16 cellular contexts compared by ENCODE assay signal in the genomic region with DNA sequence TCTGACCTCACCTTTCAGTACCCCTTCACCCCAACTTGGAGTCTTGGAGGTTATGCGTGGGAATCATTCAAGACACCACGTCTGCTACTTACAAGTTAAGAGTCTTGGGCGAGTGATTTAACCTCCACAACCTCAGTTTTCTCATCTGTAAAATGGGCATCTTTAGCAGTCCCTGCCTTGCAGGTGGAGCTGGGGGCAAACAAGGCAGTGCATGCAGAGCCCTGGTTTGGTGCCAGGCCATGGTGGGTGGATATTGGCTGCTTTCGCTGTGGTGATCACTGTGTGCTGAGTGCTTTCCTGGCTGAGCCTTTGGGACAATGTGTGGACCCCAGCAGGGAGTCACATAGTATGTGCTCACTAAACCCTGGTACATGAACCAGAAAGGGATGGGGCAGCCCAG. TPM values are rescaled to one million over a fixed set of nuclear protein-coding genes. Genes with fewer than 3 reads are reported as not detected.
A peak's percentile ranks its signal among the peaks of the same experiment; 100 is the strongest.
DNase-seq lines count a peak whose midpoint lies in the region; ATAC-seq and TF ChIP-seq lines count a peak whose summit lies in the region.
"Had no signal": no experiment of that assay in that cellular context is flagged by ENCODE, and none has a peak within 500 bp of the region (broad histone marks: within the 10 kb centered on the region; RNA-seq: fewer than 3 reads in every experiment).

No MANE protein-coding gene starts in this region.

- H3K27me3 ChIP-seq in HAP-1 (ENCODE audit: low read depth), result no peaks in the 10 kb centered on the region
- no peaks in the 10 kb centered on the region for H3K27me3 ChIP-seq in OCI-LY3 (ENCODE audit: low read depth, low read length)
- no peaks in the 10 kb centered on the region for H3K27me3 ChIP-seq in psoas muscle (ENCODE audit: insufficient read depth in 3 of 3, low read length in 2 of 3)
- H3K27me3 ChIP-seq: brain microvascular endothelial cell, esophagus squamous epithelium, testis had no signal

- H3K4me3 ChIP-seq in HAP-1 (peak overlapping the region; percentile 28), OCI-LY3 (ENCODE audit: low read length) (peak overlapping the region; percentile 71), psoas muscle (no peak overlapping the region)
- H3K4me3 ChIP-seq: esophagus squamous epithelium, lung, testis had no signal

- peaks cover 14% of the 10 kb centered on the region for H3K27me3 Mint-ChIP-seq in endothelial cell (ENCODE audit: unreplicated experiment)
- H3K27me3 Mint-ChIP-seq: activated naive CD8-positive, alpha-beta T cell; naive B cell had no signal

- H3K9me3 ChIP-seq in HAP-1 (no peaks in the 10 kb centered on the region), OCI-LY3 (ENCODE audit: insufficient read depth, low read length) (no peaks in the 10 kb centered on the region), psoas muscle (no peaks in the 10 kb centered on the region)
- H3K9me3 ChIP-seq: esophagus squamous epithelium, testis had no signal

- no peak overlapping the region for H2AFZ ChIP-seq in OCI-LY3 (ENCODE audit: low read depth, low read length)

- no peaks in the 10 kb centered on the region for H3K9me3 Mint-ChIP-seq in endothelial cell (ENCODE audit: unreplicated experiment)
- H3K9me3 Mint-ChIP-seq: naive B cell had no signal

- H3K9ac ChIP-seq in OCI-LY3 (ENCODE audit: low read length), result peak overlapping the region; percentile 70

- peak overlapping the region; percentile 82 for H3K4me2 ChIP-seq in OCI-LY3 (ENCODE audit: low read length)

- no peaks in the 10 kb centered on the region for H3K36me3 Mint-ChIP-seq in endothelial cell (ENCODE audit: low read depth, unreplicated experiment)
- H3K36me3 Mint-ChIP-seq: activated naive CD8-positive, alpha-beta T cell; naive B cell had no signal

- peak overlapping the region; percentile 79 for H3K4me3 Mint-ChIP-seq in endothelial cell (ENCODE audit: unreplicated experiment)

- intact Hi-C loops in psoas muscle (cut with DNase I), result no loop called here

- no peak overlapping the region for H3K27ac ChIP-seq in OCI-LY3 (ENCODE audit: low read length)
- peak overlapping the region; percentile 75 for H3K27ac ChIP-seq in psoas muscle
- H3K27ac ChIP-seq: brain microvascular endothelial cell, esophagus squamous epithelium, testis had no signal

- TF ChIP-seq CTCF in OCI-LY3 (IDR thresholded peaks at IDR 0.05; ENCODE audit: low read depth, low read length) (no peak), endothelial cell (IDR thresholded peaks at IDR 0.05; ENCODE audit: unreplicated experiment) (no peak), psoas muscle (IDR thresholded peaks at IDR 0.05) (no peak)

- DNase-seq in HAP-1 (ENCODE audit: low spot score in 2 of 2) (no peak), endothelial cell (ENCODE audit: low spot score) (no peak), psoas muscle (peak in 1 of 2 donors; percentile 9), anterior cingulate cortex (lab: John Stamatoyannopoulos, UW) (no peak), SIG-M5 (lab: John Stamatoyannopoulos, UW) (no peak)
- DNase-seq: brain microvascular endothelial cell, esophagus squamous epithelium, NCI-H2029 treated with DMSO at 0.1 percent for 48 hours, Right ventricle myocardium superior, testis had no signal

- in situ Hi-C loops in HAP-1 (cut with MboI; ENCODE audit: low sequenced_read_pairs), result no loop called here

- ATAC-seq in psoas muscle (no peak), GM19455 (IDR thresholded peaks at IDR 0.05; ENCODE audit: unreplicated experiment) (no peak), GM19397 (IDR thresholded peaks at IDR 0.05; ENCODE audit: unreplicated experiment) (no peak)

- H3K36me3 ChIP-seq in HAP-1 (replicated peaks), result no peaks in the 10 kb centered on the region
- H3K36me3 ChIP-seq in OCI-LY3 (replicated peaks; ENCODE audit: low read depth, low read length), result no peaks in the 10 kb centered on the region
- H3K36me3 ChIP-seq in psoas muscle (ENCODE audit: insufficient read depth in 1 of 2, low read depth in 1 of 2), result no peaks in the 10 kb centered on the region
- H3K36me3 ChIP-seq: brain microvascular endothelial cell, esophagus squamous epithelium had no signal

- no peak overlapping the region for H3K27ac Mint-ChIP-seq in endothelial cell (ENCODE audit: unreplicated experiment)
- H3K27ac Mint-ChIP-seq: activated naive CD8-positive, alpha-beta T cell had no signal

- H3K4me1 ChIP-seq in HAP-1 (peaks cover 13% of the 10 kb centered on the region), OCI-LY3 (ENCODE audit: low read length) (peaks cover 31% of the 10 kb centered on the region), psoas muscle (peaks cover 9% of the 10 kb centered on the region)
- H3K4me1 ChIP-seq: testis had no signal

- WGBS in psoas muscle, 3 donors, result 90 to 94% (median 92%) methylated on average over 4 of the region's 4 CpGs

- H4K20me1 ChIP-seq in OCI-LY3 (ENCODE audit: insufficient read depth, low read length), result no peaks in the 10 kb centered on the region

- peaks cover 4% of the 10 kb centered on the region; the same call in 1 of the 2 replicates for H3K79me2 ChIP-seq in OCI-LY3 (ENCODE audit: low read length)

- H3K4me1 Mint-ChIP-seq in endothelial cell (ENCODE audit: unreplicated experiment), result peaks cover 7% of the 10 kb centered on the region

RNA-seq across cellular contexts. Expression of a gene that starts 20.4 kb away (rescaled TPM):
- total RNA-seq in endothelial cell (ENCODE audit: unreplicated experiment) (592 TPM), psoas muscle (100 to 1,000 TPM; 124 to 263 (median 168) TPM)
- 100 to 1,000 TPM; 210 to 347 (median 274) TPM for polyA plus RNA-seq in psoas muscle
